1 cellular context compared by ENCODE assay signal in the genomic region with DNA sequence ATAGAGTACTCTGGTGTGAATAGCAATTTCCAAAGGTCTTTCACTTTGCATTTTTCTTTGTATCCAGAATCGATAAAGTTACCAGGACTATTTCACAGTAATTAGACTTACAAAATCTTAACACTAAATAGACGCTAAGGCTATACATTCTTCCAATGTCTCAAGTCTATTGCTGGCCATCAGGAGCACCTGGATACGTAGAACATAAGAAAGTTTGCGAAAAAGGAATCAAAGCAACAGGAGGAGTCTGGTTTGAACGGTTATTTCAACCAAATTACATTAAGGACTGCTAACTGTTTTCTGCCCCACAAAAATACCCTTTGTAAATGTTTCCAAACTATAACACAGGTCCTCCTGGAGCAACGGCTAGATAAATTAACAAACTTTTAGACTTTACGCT.
A peak's percentile ranks its signal among the peaks of the same experiment; 100 is the strongest.
TF ChIP-seq lines count a peak whose summit lies in the region.

No MANE protein-coding gene starts in this region.

TF ChIP-seq in HepG2, 621 proteins besides CTCF, POLR2A, EP300 and RAD21:
- TF ChIP-seq NFKBIZ (CRISPR knock-in tag; IDR thresholded peaks at IDR 0.05): no peak
- TF ChIP-seq, protein P1, sequence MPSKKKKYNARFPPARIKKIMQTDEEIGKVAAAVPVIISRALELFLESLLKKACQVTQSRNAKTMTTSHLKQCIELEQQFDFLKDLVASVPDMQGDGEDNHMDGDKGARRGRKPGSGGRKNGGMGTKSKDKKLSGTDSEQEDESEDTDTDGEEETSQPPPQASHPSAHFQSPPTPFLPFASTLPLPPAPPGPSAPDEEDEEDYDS (CRISPR knock-in tag; IDR thresholded peaks at IDR 0.05): 0 out of 2 replicates have a peak, but pooled peaks have one; percentile 5
- TF ChIP-seq, protein P2, sequence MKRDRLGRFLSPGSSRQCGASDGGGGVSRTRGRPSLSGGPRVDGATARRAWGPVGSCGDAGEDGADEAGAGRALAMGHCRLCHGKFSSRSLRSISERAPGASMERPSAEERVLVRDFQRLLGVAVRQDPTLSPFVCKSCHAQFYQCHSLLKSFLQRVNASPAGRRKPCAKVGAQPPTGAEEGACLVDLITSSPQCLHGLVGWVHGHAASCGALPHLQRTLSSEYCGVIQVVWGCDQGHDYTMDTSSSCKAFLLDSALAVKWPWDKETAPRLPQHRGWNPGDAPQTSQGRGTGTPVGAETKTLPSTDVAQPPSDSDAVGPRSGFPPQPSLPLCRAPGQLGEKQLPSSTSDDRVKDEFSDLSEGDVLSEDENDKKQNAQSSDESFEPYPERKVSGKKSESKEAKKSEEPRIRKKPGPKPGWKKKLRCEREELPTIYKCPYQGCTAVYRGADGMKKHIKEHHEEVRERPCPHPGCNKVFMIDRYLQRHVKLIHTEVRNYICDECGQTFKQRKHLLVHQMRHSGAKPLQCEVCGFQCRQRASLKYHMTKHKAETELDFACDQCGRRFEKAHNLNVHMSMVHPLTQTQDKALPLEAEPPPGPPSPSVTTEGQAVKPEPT (CRISPR knock-in tag; IDR thresholded peaks at IDR 0.05; ENCODE audit: low read depth): no peak
- no peak for TF ChIP-seq ZNF24 (IDR thresholded peaks at IDR 0.05)
- 0 out of 2 replicates have a peak, but pooled peaks have one; percentile 29 for TF ChIP-seq ZNF510 (CRISPR knock-in tag; IDR thresholded peaks at IDR 0.05; ENCODE audit: low read depth)
- TF ChIP-seq SNAPC2 (CRISPR knock-in tag; IDR thresholded peaks at IDR 0.05): 0 out of 2 replicates have a peak, but pooled peaks have one; percentile 41
- TF ChIP-seq, protein P3, sequence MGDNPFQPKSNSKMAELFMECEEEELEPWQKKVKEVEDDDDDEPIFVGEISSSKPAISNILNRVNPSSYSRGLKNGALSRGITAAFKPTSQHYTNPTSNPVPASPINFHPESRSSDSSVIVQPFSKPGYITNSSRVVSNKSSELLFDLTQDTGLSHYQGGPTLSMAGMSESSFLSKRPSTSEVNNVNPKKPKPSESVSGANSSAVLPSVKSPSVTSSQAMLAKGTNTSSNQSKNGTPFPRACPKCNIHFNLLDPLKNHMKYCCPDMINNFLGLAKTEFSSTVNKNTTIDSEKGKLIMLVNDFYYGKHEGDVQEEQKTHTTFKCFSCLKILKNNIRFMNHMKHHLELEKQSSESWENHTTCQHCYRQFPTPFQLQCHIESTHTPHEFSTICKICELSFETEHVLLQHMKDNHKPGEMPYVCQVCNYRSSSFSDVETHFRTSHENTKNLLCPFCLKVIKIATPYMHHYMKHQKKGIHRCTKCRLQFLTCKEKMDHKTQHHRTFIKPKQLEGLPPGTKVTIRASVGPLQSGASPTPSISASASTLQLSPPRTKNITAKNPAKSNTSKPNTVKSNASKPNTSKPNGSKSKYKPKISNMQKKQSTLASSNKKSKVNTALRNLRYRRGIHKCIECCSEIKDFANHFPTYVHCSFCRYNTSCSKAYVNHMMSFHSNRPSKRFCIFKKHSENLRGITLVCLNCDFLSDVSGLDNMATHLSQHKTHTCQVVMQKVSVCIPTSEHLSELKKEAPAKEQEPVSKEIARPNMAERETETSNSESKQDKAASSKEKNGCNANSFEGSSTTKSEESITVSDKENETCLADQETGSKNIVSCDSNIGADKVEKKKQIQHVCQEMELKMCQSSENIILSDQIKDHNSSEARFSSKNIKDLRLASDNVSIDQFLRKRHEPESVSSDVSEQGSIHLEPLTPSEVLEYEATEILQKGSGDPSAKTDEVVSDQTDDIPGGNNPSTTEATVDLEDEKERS (CRISPR knock-in tag; IDR thresholded peaks at IDR 0.05): no peak
- TF ChIP-seq TSC22D2 (CRISPR knock-in tag; IDR thresholded peaks at IDR 0.05; ENCODE audit: borderline replicate concordance): no peak
- TF ChIP-seq NFYB (CRISPR knock-in tag; IDR thresholded peaks at IDR 0.05): no peak
- TF ChIP-seq, protein P4, sequence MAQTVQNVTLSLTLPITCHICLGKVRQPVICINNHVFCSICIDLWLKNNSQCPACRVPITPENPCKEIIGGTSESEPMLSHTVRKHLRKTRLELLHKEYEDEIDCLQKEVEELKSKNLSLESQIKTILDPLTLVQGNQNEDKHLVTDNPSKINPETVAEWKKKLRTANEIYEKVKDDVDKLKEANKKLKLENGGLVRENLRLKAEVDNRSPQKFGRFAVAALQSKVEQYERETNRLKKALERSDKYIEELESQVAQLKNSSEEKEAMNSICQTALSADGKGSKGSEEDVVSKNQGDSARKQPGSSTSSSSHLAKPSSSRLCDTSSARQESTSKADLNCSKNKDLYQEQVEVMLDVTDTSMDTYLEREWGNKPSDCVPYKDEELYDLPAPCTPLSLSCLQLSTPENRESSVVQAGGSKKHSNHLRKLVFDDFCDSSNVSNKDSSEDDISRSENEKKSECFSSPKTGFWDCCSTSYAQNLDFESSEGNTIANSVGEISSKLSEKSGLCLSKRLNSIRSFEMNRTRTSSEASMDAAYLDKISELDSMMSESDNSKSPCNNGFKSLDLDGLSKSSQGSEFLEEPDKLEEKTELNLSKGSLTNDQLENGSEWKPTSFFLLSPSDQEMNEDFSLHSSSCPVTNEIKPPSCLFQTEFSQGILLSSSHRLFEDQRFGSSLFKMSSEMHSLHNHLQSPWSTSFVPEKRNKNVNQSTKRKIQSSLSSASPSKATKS (CRISPR knock-in tag; IDR thresholded peaks at IDR 0.05): 0 out of 2 replicates have a peak, but pooled peaks have one; percentile 23
- TF ChIP-seq TEAD3 (CRISPR knock-in tag; optimal IDR thresholded peaks at IDR 0.05; ENCODE audit: borderline replicate concordance): peak; percentile 13
- TF ChIP-seq MBD4 (IDR thresholded peaks at IDR 0.05; ENCODE audit: borderline replicate concordance, low read length): 0 out of 2 replicates have a peak, but pooled peaks have one; percentile 5
- 0 out of 2 replicates have a peak, but pooled peaks have one; percentile 10 for TF ChIP-seq RXRB (CRISPR knock-in tag; IDR thresholded peaks at IDR 0.05; ENCODE audit: borderline replicate concordance)
